Comparison of ENCODE assay signal across 8 cellular contexts in the genomic region with DNA sequence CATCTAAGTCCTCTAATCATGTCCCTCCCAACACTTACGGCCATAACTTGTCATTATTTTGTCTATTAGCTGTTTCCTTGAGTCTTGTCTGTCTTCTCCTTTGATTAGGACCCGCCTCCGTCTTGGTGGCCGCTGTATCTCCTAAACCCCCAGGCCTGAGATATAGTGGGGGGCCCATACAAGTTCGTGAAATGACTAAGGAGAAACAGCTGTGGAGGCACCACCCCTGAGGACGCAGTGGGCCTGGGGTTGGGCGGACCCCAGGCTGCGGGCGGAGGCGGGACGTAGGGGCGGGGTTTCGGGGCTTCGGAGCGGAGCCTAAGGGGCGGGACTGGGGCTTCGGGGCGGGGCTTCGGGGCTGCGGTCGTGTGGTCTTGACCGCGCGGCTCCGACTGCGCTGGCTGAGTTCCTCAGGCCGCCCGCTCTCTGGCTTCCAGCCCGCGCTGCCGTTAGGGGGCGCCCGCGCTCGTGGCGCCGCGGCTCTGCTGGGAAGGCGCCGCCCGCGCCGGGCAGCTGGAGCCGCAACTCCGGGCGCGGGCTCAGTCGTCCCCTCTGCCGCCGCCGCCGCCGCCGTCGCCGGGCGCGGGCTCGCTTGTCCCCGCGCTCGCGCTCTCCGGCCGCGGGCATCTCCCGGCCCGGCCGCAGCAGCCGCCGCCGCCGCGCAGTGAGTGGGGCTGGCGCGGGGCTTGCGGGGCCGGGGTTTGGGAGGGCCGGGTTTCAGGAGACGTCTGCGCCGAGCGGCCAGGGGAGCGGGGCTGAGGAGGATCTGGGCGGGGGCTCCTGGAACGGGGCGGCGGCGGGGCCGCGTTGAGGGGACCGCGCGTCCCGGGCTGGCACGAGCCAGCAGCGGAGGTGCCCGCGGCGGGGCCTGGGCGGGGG. TPM values are rescaled to one million over a fixed set of nuclear protein-coding genes. Genes with fewer than 3 reads are reported as not detected.
DNase-seq lines count a peak whose midpoint lies in the region; ATAC-seq and TF ChIP-seq lines count a peak whose summit lies in the region.

KCTD6 (plus strand) TSS at position 591 of the 879 bp plus-strand sequence. CDS start 6,660 bp downstream, outside the sequence.

- H3K36me3 ChIP-seq in Peyer's patch: no peaks in the 10 kb centered on the region

- H3K27me3 Mint-ChIP-seq in activated T-cell treated with anti-CD3 and anti-CD28 coated beads, Interleukin-2, amount 50 U/mL, for 72 hours (ENCODE audit: low read depth): peaks cover 37% of the 10 kb centered on the region
- H3K27me3 Mint-ChIP-seq in naive thymus-derived CD8-positive, alpha-beta T cell: no peaks in the 10 kb centered on the region
- peaks cover 16 to 17% of the 10 kb centered on the region in 2 donors for H3K27me3 Mint-ChIP-seq in stimulated activated naive B cell treated with anti-CD40 and anti-IgM and Interleukin-4, amounts not matched to agents 10 μg/mL and 1 μg/mL and 100 μg/mL, for 72 hours

- H3K9me3 ChIP-seq in Peyer's patch: no peaks in the 10 kb centered on the region

- peak within 1 kb of the TSS; percentile 89 to 90 for H3K4me3 Mint-ChIP-seq in activated T-cell treated with anti-CD3 and anti-CD28 coated beads, Interleukin-2, amount 50 U/mL, for 72 hours
- peak within 1 kb of the TSS; percentile 84 to 98 (median 94) for H3K4me3 Mint-ChIP-seq in naive thymus-derived CD8-positive, alpha-beta T cell
- H3K4me3 Mint-ChIP-seq in stimulated activated naive B cell treated with anti-CD40 and anti-IgM and Interleukin-4, amounts not matched to agents 10 μg/mL and 1 μg/mL and 100 μg/mL, for 72 hours: peak within 1 kb of the TSS; percentile 83 to 89

- H3K4me1 Mint-ChIP-seq in activated T-cell treated with anti-CD3 and anti-CD28 coated beads, Interleukin-2, amount 50 U/mL, for 72 hours (ENCODE audit: low read depth): peaks cover 61% of the 10 kb centered on the region
- peaks cover 31 to 63% (median 54%) of the 10 kb centered on the region in 4 donors for H3K4me1 Mint-ChIP-seq in naive thymus-derived CD8-positive, alpha-beta T cell
- H3K4me1 Mint-ChIP-seq in stimulated activated naive B cell treated with anti-CD40 and anti-IgM and Interleukin-4, amounts not matched to agents 10 μg/mL and 1 μg/mL and 100 μg/mL, for 72 hours: peaks cover 25 to 49% of the 10 kb centered on the region in 2 donors

- DNase-seq in DMS53 treated with DMSO at 0.1 percent for 48 hours (lab: John Stamatoyannopoulos, UW; ENCODE audit: unreplicated experiment) (peak; percentile 49), Peyer's patch (peak; percentile 87 to 96 (median 94)), fibroblast of gingiva (ENCODE audit: low read depth) (peak; percentile 94)
- peak; percentile 76 for DNase-seq in Jurkat, Clone E6-1 (ENCODE audit: low read depth, low spot score)
- DNase-seq in activated T-cell treated with anti-CD3 and anti-CD28 coated beads, Interleukin-2, amount 50 U/mL, for 72 hours: peak; percentile 87 to 96
- peak; percentile 66 to 88 (median 85) for DNase-seq in naive thymus-derived CD8-positive, alpha-beta T cell
- peak; percentile 93 for DNase-seq in stimulated activated naive B cell treated with anti-CD40 and anti-IgM and Interleukin-4, amounts not matched to agents 10 μg/mL and 1 μg/mL and 100 μg/mL, for 72 hours

- peak in 1 of 2 donors; percentile 66 for TF ChIP-seq POLR2A in Peyer's patch (IDR thresholded peaks at IDR 0.05)

- peaks cover 0 to 33% (median 9%) of the 10 kb centered on the region in 4 donors for H3K4me1 ChIP-seq in Peyer's patch

- peak; percentile 90 for ATAC-seq in GM21619 (IDR thresholded peaks at IDR 0.05; ENCODE audit: unreplicated experiment)
- peak; percentile 89 to 90 for ATAC-seq in activated T-cell treated with anti-CD3 and anti-CD28 coated beads, Interleukin-2, amount 50 U/mL, for 72 hours (replicated peaks in 1 of 2)
- peak; percentile 85 to 87 for ATAC-seq in naive thymus-derived CD8-positive, alpha-beta T cell
- peak; percentile 94 to 95 for ATAC-seq in stimulated activated naive B cell treated with anti-CD40 and anti-IgM and Interleukin-4, amounts not matched to agents 10 μg/mL and 1 μg/mL and 100 μg/mL, for 72 hours (replicated peaks)

- peak within 1 kb of the TSS; percentile 90 for H3K27ac Mint-ChIP-seq in activated T-cell treated with anti-CD3 and anti-CD28 coated beads, Interleukin-2, amount 50 U/mL, for 72 hours
- peak within 1 kb of the TSS; percentile 83 to 96 (median 92) for H3K27ac Mint-ChIP-seq in naive thymus-derived CD8-positive, alpha-beta T cell
- peak within 1 kb of the TSS; percentile 59 for H3K27ac Mint-ChIP-seq in stimulated activated naive B cell treated with anti-CD40 and anti-IgM and Interleukin-4, amounts not matched to agents 10 μg/mL and 1 μg/mL and 100 μg/mL, for 72 hours

- H3K9me3 Mint-ChIP-seq in activated T-cell treated with anti-CD3 and anti-CD28 coated beads, Interleukin-2, amount 50 U/mL, for 72 hours: no peaks in the 10 kb centered on the region
- H3K9me3 Mint-ChIP-seq in naive thymus-derived CD8-positive, alpha-beta T cell: no peaks in the 10 kb centered on the region
- no peaks in the 10 kb centered on the region for H3K9me3 Mint-ChIP-seq in stimulated activated naive B cell treated with anti-CD40 and anti-IgM and Interleukin-4, amounts not matched to agents 10 μg/mL and 1 μg/mL and 100 μg/mL, for 72 hours

- POLR2A ChIA-PET in naive thymus-derived CD8-positive, alpha-beta T cell (lab: Charles Lee): interaction anchor here (0.6 to 3.5 kb wide), 7 partner anchors 9 to 404 kb away, joined by 3 to 33 read pairs (median 6); partner anchors contain the start of genes HTD2, PDHB, PXK and RPP14

- TF ChIP-seq CTCF in Peyer's patch (IDR thresholded peaks at IDR 0.05): peak; percentile 64 to 97 (median 90)

- H3K27me3 ChIP-seq in Peyer's patch: no peaks in the 10 kb centered on the region

- peaks cover 0 to 2% of the 10 kb centered on the region in 2 donors for H3K36me3 Mint-ChIP-seq in activated T-cell treated with anti-CD3 and anti-CD28 coated beads, Interleukin-2, amount 50 U/mL, for 72 hours (ENCODE audit: insufficient read depth in 2 of 2)
- no peaks in the 10 kb centered on the region for H3K36me3 Mint-ChIP-seq in naive thymus-derived CD8-positive, alpha-beta T cell
- H3K36me3 Mint-ChIP-seq in stimulated activated naive B cell treated with anti-CD40 and anti-IgM and Interleukin-4, amounts not matched to agents 10 μg/mL and 1 μg/mL and 100 μg/mL, for 72 hours: peaks cover 0 to 3% of the 10 kb centered on the region in 2 donors

- peak within 1 kb of the TSS; percentile 65 to 85 (median 80) for H3K27ac ChIP-seq in Peyer's patch

- peak within 1 kb of the TSS; percentile 69 for H3K4me3 ChIP-seq in Jurkat, Clone E6-1 (ENCODE audit: low read length)
- H3K4me3 ChIP-seq in Peyer's patch: peak within 1 kb of the TSS; percentile 74 to 97 (median 93)

RNA-seq across cellular contexts. Expression of gene KCTD6, which starts in this region (rescaled TPM):
- polyA plus RNA-seq in Jurkat, Clone E6-1 (2012; ENCODE audit: insufficient read depth, insufficient read length): 5.9 TPM
- total RNA-seq in Peyer's patch: 10 to 100 TPM; 10.3 to 14.9 (median 11.9) TPM
- total RNA-seq in activated T-cell treated with anti-CD3 and anti-CD28 coated beads, Interleukin-2, amount 50 U/mL, for 72 hours: 1 to 10 TPM; 7.3 to 8.2 TPM
- total RNA-seq in naive thymus-derived CD8-positive, alpha-beta T cell: 10 to 100 TPM in 1 of 2 experiments, 1 to 10 TPM in 1; 9.8 to 10.3 TPM
- polyA plus RNA-seq in naive thymus-derived CD8-positive, alpha-beta T cell: 1 to 10 TPM; 5.5 to 8.8 (median 8.4) TPM

Comparison
In these comparisons a context has a peak if more than half of its experiments do, and no peak if none do; other contexts are left out.
1. Peak in every context shown above with its lines: DNase-seq, ATAC-seq, H3K4me3 ChIP-seq and H3K27ac ChIP-seq.